9 cellular contexts compared by ENCODE assay signal in genomic region chr9:124239249-124240073, GRCh38. TPM values are rescaled to one million over a fixed set of nuclear protein-coding genes. Genes with fewer than 3 reads are reported as not detected.
A peak's percentile ranks its signal among the peaks of the same experiment; 100 is the strongest.
DNase-seq lines count a peak whose midpoint lies in the region; ATAC-seq, FAIRE-seq and TF ChIP-seq lines count a peak whose summit lies in the region.
"Had no signal": no experiment of that assay in that cellular context is flagged by ENCODE, and none has a peak within 500 bp of the region (broad histone marks: within the 10 kb centered on the region; RNA-seq: fewer than 3 reads in every experiment).

No MANE protein-coding gene starts in this region.

- 13% methylated on average over 7 of the region's 7 CpGs for WGBS in K562 (ENCODE audit: insufficient coverage, low coverage, missing lambda C conversion rate)

- H2AFZ ChIP-seq in K562 (ENCODE audit: low read depth, low read length) = peak overlapping the region; percentile 67; the same call in 1 of the 2 replicates

- POLR2A ChIA-PET in K562 (lab: Yijun Ruan, JAX) = interaction anchor here (0.6 to 0.7 kb wide), 2 partner anchors 153 to 831 kb away, joined by 3 read pairs; no protein-coding TSS in a partner anchor

- H3F3A ChIP-seq in DOHH2 (ENCODE audit: control insufficient read depth, insufficient read depth) = 0 out of 2 replicates have a peak, but pooled peaks cover 4% of the 10 kb centered on the region

- FAIRE-seq in K562 (lab: Jason Lieb, UNC) = no peak

- H4K20me1 ChIP-seq in DOHH2 (ENCODE audit: control insufficient read depth, insufficient read depth, low read depth, low read length) (no peaks in the 10 kb centered on the region), K562 (replicated peaks; ENCODE audit: control insufficient read depth, insufficient read depth, low read length) (no peaks in the 10 kb centered on the region)

- DNase-seq in K562 (ENCODE audit: extremely low read depth in 1 of 4, low spot score in 3 of 4) = peak in 1 of 4 experiments; percentile 34
- DNase-seq in hepatic stellate cell (ENCODE audit: low spot score) = no peak
- DNase-seq in superior temporal gyrus (ENCODE audit: extremely low spot score) = no peak
- no peak for DNase-seq in H7
- no peak for DNase-seq in NCI-H187 treated with DMSO at 0.1 percent for 48 hours (lab: John Stamatoyannopoulos, UW)

- no peak for TF ChIP-seq CTCF in DOHH2 (IDR thresholded peaks at IDR 0.05; ENCODE audit: low read depth, low read length, poor library complexity, severe bottlenecking)
- TF ChIP-seq CTCF in K562 (IDR thresholded peaks at IDR 0.05 in 2 of 3, conservative IDR thresholded peaks at IDR 0.05 in 1 of 3; ENCODE audit: insufficient read depth in 2 of 3, low read depth in 1 of 3, low read length in 3 of 3) = no peak

- H3K9me2 ChIP-seq in DOHH2 (replicated peaks; ENCODE audit: control insufficient read depth, low read length) = no peaks in the 10 kb centered on the region

- no peak for TF ChIP-seq EP300 in K562 (IDR thresholded peaks at IDR 0.05; ENCODE audit: low read length)

- H3K9me3 ChIP-seq in DOHH2 (ENCODE audit: control insufficient read depth, insufficient read depth, low read length) (no peaks in the 10 kb centered on the region), K562 (replicated peaks; ENCODE audit: control insufficient read depth, insufficient read depth, low read depth, low read length) (no peaks in the 10 kb centered on the region)

- BruUV-seq in K562 (replicated peaks; lab: Mats Ljungman, UMichigan) = no TSS peak

- peak overlapping the region; percentile 1; the same call in 1 of the 2 replicates for H3K4me2 ChIP-seq in DOHH2 (ENCODE audit: low read length)
- H3K4me2 ChIP-seq in K562 (ENCODE audit: insufficient read depth, low read length) = no peak overlapping the region

- no peaks in the 10 kb centered on the region for H3K9me1 ChIP-seq in K562 (ENCODE audit: control insufficient read depth, insufficient read depth, low read length)

- intact Hi-C loops in K562 (cut with micrococcal nuclease) = no loop called here

- H3K79me2 ChIP-seq in DOHH2 (ENCODE audit: control insufficient read depth, low read length) = no peaks in the 10 kb centered on the region
- no peaks in the 10 kb centered on the region for H3K79me2 ChIP-seq in K562 (ENCODE audit: control insufficient read depth, insufficient read depth, low read length)

- CTCF ChIA-PET in K562 (lab: Yijun Ruan, JAX; ENCODE audit: low intra/inter-chr PET ratio) = interaction anchor here (0.5 kb wide), 1 partner anchor 889 kb away, joined by 3 read pairs; no protein-coding TSS in a partner anchor

- in situ Hi-C loops in K562 (cut with MboI) = no loop called here

- H3K36me3 ChIP-seq in DOHH2 (ENCODE audit: control insufficient read depth, low read length) (no peaks in the 10 kb centered on the region), K562 (ENCODE audit: control insufficient read depth, insufficient read depth, low read length) (no peaks in the 10 kb centered on the region), H7 (replicated peaks; ENCODE audit: control insufficient read depth, insufficient read depth, low read length) (no peaks in the 10 kb centered on the region)
- H3K36me3 ChIP-seq: esophagus muscularis mucosa had no signal

- TF ChIP-seq POLR2A in K562 (conservative IDR thresholded peaks at IDR 0.05) = no peak

- H3K4me3 ChIP-seq in DOHH2 (ENCODE audit: low read length) (no peak overlapping the region), K562 (no peak overlapping the region), H7 (ENCODE audit: insufficient read depth, low read depth, low read length) (no peak overlapping the region)
- H3K4me3 ChIP-seq: esophagus muscularis mucosa had no signal

- no peak overlapping the region for H3K27ac ChIP-seq in DOHH2 (ENCODE audit: low read depth, low read length)
- no peak overlapping the region for H3K27ac ChIP-seq in K562 (ENCODE audit: extremely low read depth, low read depth, low read length)
- H3K27ac ChIP-seq: esophagus muscularis mucosa had no signal

- no peak for TF ChIP-seq RAD21 in K562 (CRISPR knock-in tag; conservative IDR thresholded peaks at IDR 0.05 in 1 of 2, IDR thresholded peaks at IDR 0.05 in 1 of 2)

- no peaks in the 10 kb centered on the region for H3K27me3 ChIP-seq in DOHH2 (ENCODE audit: control insufficient read depth, low read length)
- no peaks in the 10 kb centered on the region for H3K27me3 ChIP-seq in K562 (ENCODE audit: control insufficient read depth in 2 of 2, insufficient read depth in 2 of 2, low read length in 2 of 2)
- no peaks in the 10 kb centered on the region for H3K27me3 ChIP-seq in H7 (ENCODE audit: control insufficient read depth, insufficient read depth, low read length)
- H3K27me3 ChIP-seq: esophagus muscularis mucosa had no signal

- ATAC-seq in GM19463 (IDR thresholded peaks at IDR 0.05; ENCODE audit: unreplicated experiment) (peak; percentile 86), HG03378 (IDR thresholded peaks at IDR 0.05; ENCODE audit: unreplicated experiment) (peak; percentile 74), K562 (peak; percentile 52; the same call in 2 of the 3 replicates)

- no peak overlapping the region for H3K9ac ChIP-seq in K562 (ENCODE audit: insufficient read depth in 1 of 2, low read depth in 2 of 2, low read length in 2 of 2)

- peaks cover 32% of the 10 kb centered on the region for H3K4me1 ChIP-seq in DOHH2 (ENCODE audit: control insufficient read depth, low read length)
- H3K4me1 ChIP-seq in K562 (replicated peaks in 1 of 2; ENCODE audit: control insufficient read depth in 2 of 2, insufficient read depth in 2 of 2, low read length in 2 of 2) = peaks cover 8 to 17% of the 10 kb centered on the region in 2 experiments; a peak in 4 of 5 replicates

TF ChIP-seq in K562, 482 proteins besides CTCF, POLR2A, EP300 and RAD21:
- TF ChIP-seq NRF1 (conservative IDR thresholded peaks at IDR 0.05 in 1 of 2, IDR thresholded peaks at IDR 0.05 in 1 of 2) (peak; percentile 50 to 51; a peak in 3 of 4 replicates), L3MBTL2 (IDR thresholded peaks at IDR 0.05) (peak; percentile 43; the same call in 1 of the 2 replicates), ZNF57 (CRISPR knock-in tag; IDR thresholded peaks at IDR 0.05) (no peak), E2F1 (CRISPR knock-in tag; IDR thresholded peaks at IDR 0.05) (no peak), SPI1 (IDR thresholded peaks at IDR 0.05; ENCODE audit: borderline replicate concordance, low read depth, low read length) (no peak), MYC (IDR thresholded peaks at IDR 0.05; ENCODE audit: low read depth, low read length) (0 out of 2 replicates have a peak, but pooled peaks have one; percentile 23), MYC (CRISPR knock-in tag; IDR thresholded peaks at IDR 0.05; ENCODE audit: borderline replicate concordance, low read depth) (no peak), ZNF263 (CRISPR knock-in tag; IDR thresholded peaks at IDR 0.05; ENCODE audit: borderline replicate concordance) (peak; percentile 16; the same call in 1 of the 2 replicates)

RNA-seq across cellular contexts. Expression of gene NEK6, which starts 18.3 kb away (rescaled TPM):
- 11.0 and 26.4 TPM in 2 replicates for total RNA-seq in K562 (2011; cell fraction: chromatin; rRNA removed; ENCODE audit: low replicate concordance)
- total RNA-seq in K562 (2011; cell fraction: nucleolus; rRNA removed) = 6.4 and 7.7 TPM in 2 replicates
- total RNA-seq in K562 (2011; cell fraction: nucleoplasm; rRNA removed) = 8.4 and 9.9 TPM in 2 replicates
- total RNA-seq in K562 (2014; rRNA removed) = 8.0 and 11.4 TPM in 2 replicates
- total RNA-seq in K562 (2014; rRNA removed; fragmentation: Illumina TruSeq; extraction: Trizol) = 6.1 and 6.9 TPM in 2 replicates
- total RNA-seq in K562 (2015; rRNA removed; fragmentation: Illumina TruSeq; extraction: Trizol) = 7.9 and 8.4 TPM in 2 replicates
- 19.0 and 19.7 TPM in 2 replicates for total RNA-seq in K562 (2021)
- 12.1 and 27.8 TPM in 2 replicates for polyA plus RNA-seq in K562 (2011; rRNA removed)
- 20.4 and 25.6 TPM in 2 replicates for polyA plus RNA-seq in K562 (2011; cell fraction: cytosol; rRNA removed)
- polyA plus RNA-seq in K562 (2011; cell fraction: nucleus; rRNA removed) = 13.6 and 24.6 TPM in 2 replicates
- polyA plus RNA-seq in K562 (2012) = 8.5 and 12.5 TPM in 2 replicates
- polyA plus RNA-seq in K562 (2014; fragmentation: Illumina TruSeq; extraction: Trizol) = 12.5 and 12.9 TPM in 2 replicates
- 1 to 10 TPM; 3.1 to 3.5 TPM for polyA plus RNA-seq in K562 (2014; fragmentation: Nextera tagmentation; extraction: Ambion mirVana)
- 9.5 and 13.1 TPM in 2 replicates for polyA plus RNA-seq in K562 (2014; rRNA removed)
- polyA minus RNA-seq in K562 (2011; rRNA and poly(A)+ RNA removed) = 24.9 and 49.3 TPM in 2 replicates
- 10.0 and 18.9 TPM in 2 replicates for polyA minus RNA-seq in K562 (2011; cell fraction: cytosol; rRNA and poly(A)+ RNA removed)
- polyA minus RNA-seq in K562 (2011; cell fraction: nucleus; rRNA and poly(A)+ RNA removed) = 4.8 and 27.3 TPM in 2 replicates
- total RNA-seq in H7 (2014; rRNA removed; shearing (Covaris generic)) = 17.1 and 17.6 TPM in 2 replicates
